In the genomic region with DNA sequence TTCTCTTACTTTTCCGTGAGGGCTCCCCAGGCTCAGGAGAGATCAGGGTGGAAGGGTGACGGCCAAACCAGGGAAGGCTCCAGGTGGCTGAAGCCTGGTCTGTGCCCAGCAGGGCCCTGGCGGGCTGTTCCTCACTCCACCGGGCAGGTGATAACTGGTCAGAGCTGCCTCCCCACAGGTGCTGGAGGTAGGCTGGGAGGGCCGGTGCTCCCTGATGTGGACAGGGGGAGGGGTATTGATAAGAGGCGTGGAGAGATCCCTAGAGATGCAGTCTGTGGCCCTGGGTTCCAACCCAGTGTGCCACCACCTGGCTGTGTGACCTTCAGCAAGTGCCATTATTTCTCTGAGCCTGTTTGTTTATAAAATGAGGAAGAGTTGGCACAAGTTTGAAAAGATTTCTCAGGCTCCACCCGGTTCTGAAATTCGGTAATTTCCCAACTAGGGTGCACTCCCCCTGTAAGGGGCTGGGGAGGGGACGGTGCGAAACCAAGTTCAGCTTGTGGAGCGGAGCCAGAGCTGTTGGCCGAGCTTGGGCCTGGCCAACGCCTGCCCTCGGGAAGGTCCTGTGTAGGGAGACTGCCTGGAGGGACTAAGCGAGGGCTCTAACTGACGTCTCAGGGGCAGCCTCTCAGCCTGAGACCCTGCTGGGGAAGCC, we compare ENCODE assay signal across 8 cellular contexts. TPM values are rescaled to one million over a fixed set of nuclear protein-coding genes. Genes with fewer than 3 reads are reported as not detected.
DNase-seq lines count a peak whose midpoint lies in the region; ATAC-seq and TF ChIP-seq lines count a peak whose summit lies in the region.

No MANE protein-coding gene starts in this region.

- H3K4me3 ChIP-seq in SK-N-MC (peak overlapping the region; percentile 88), esophagus squamous epithelium (peak overlapping the region; percentile 36 to 66 (median 54)), neuron (ENCODE audit: low read length) (peak overlapping the region; percentile 35)

- H3K4me3 Mint-ChIP-seq in activated T-cell treated with anti-CD3 and anti-CD28 coated beads, Interleukin-2, amount 50 U/mL, for 72 hours = peak overlapping the region; percentile 93 to 98

- DNase-seq in activated T-cell treated with anti-CD3 and anti-CD28 coated beads, Interleukin-2, amount 50 U/mL, for 72 hours = no peak
- DNase-seq in activated T-cell treated with anti-CD3 and anti-CD28 coated beads, Interleukin-2, amount 50 U/mL, for 48 hours = no peak
- DNase-seq in SK-N-MC (ENCODE audit: low read depth, low spot score) (no peak), esophagus squamous epithelium (lab: John Stamatoyannopoulos, UW) (no peak), LoVo (ENCODE audit: low spot score) (no peak)

- H3K27ac ChIP-seq in SK-N-MC = peak overlapping the region; percentile 87
- peak overlapping the region; percentile 88 to 98 (median 92) for H3K27ac ChIP-seq in esophagus squamous epithelium

- H3K4me1 Mint-ChIP-seq in activated T-cell treated with anti-CD3 and anti-CD28 coated beads, Interleukin-2, amount 50 U/mL, for 72 hours (ENCODE audit: low read depth) = peaks cover 47% of the 10 kb centered on the region

- H3K36me3 ChIP-seq in SK-N-MC (ENCODE audit: insufficient read depth, low read length) = no peaks in the 10 kb centered on the region; the same call in 1 of the 2 replicates
- peaks cover 0 to 9% (median 4%) of the 10 kb centered on the region in 3 donors for H3K36me3 ChIP-seq in esophagus squamous epithelium
- peaks cover 3% of the 10 kb centered on the region for H3K36me3 ChIP-seq in neuron (ENCODE audit: insufficient read depth, low read length)

- peak overlapping the region; percentile 89 for H3K9ac ChIP-seq in SK-N-MC (ENCODE audit: insufficient read length)

- peaks cover 0 to 9% (median 0%) of the 10 kb centered on the region in 4 donors for H3K27me3 ChIP-seq in esophagus squamous epithelium
- no peaks in the 10 kb centered on the region for H3K27me3 ChIP-seq in neuron (ENCODE audit: insufficient read depth, low read length)

- no peak for TF ChIP-seq CTCF in esophagus squamous epithelium (IDR thresholded peaks at IDR 0.05)

- no peaks in the 10 kb centered on the region for H3K9me3 Mint-ChIP-seq in activated T-cell treated with anti-CD3 and anti-CD28 coated beads, Interleukin-2, amount 50 U/mL, for 72 hours

- intact Hi-C loops in esophagus squamous epithelium (cut with DNase I) = no loop called here

- 24 to 45% methylated on average over 5 to 7 of the region's 16 CpGs for WGBS in esophagus squamous epithelium, 2 donors

- peak overlapping the region; percentile 84 for H3K27ac Mint-ChIP-seq in activated T-cell treated with anti-CD3 and anti-CD28 coated beads, Interleukin-2, amount 50 U/mL, for 72 hours

- H3K9me3 ChIP-seq in SK-N-MC (ENCODE audit: low read depth, low read length) (no peaks in the 10 kb centered on the region), esophagus squamous epithelium (no peaks in the 10 kb centered on the region), neuron (ENCODE audit: low read length) (no peaks in the 10 kb centered on the region)

- no peak for ATAC-seq in activated T-cell treated with anti-CD3 and anti-CD28 coated beads, Interleukin-2, amount 50 U/mL, for 72 hours (replicated peaks in 1 of 2)
- no peak for ATAC-seq in HG03025 (IDR thresholded peaks at IDR 0.05; ENCODE audit: low FRiP score, unreplicated experiment)
- ATAC-seq in HG03432 (IDR thresholded peaks at IDR 0.05; ENCODE audit: unreplicated experiment) = no peak

- no peak for TF ChIP-seq POLR2A in esophagus squamous epithelium (IDR thresholded peaks at IDR 0.05)

- peaks cover 9 to 11% of the 10 kb centered on the region in 2 donors for H3K36me3 Mint-ChIP-seq in activated T-cell treated with anti-CD3 and anti-CD28 coated beads, Interleukin-2, amount 50 U/mL, for 72 hours (ENCODE audit: insufficient read depth in 2 of 2)

- H2AFZ ChIP-seq in neuron (ENCODE audit: low read depth, low read length) = no peak overlapping the region

- H3K4me1 ChIP-seq in esophagus squamous epithelium (peaks cover 26 to 73% (median 42%) of the 10 kb centered on the region in 3 donors), neuron (ENCODE audit: insufficient read depth, low read length) (peaks cover 9% of the 10 kb centered on the region)

- no peaks in the 10 kb centered on the region for H3K27me3 Mint-ChIP-seq in activated T-cell treated with anti-CD3 and anti-CD28 coated beads, Interleukin-2, amount 50 U/mL, for 72 hours (ENCODE audit: low read depth)

RNA-seq across cellular contexts. Expression of a gene that starts 1.0 kb away (rescaled TPM):
- total RNA-seq in activated T-cell treated with anti-CD3 and anti-CD28 coated beads, Interleukin-2, amount 50 U/mL, for 72 hours = 100 to 1,000 TPM; 113 to 136 TPM
- total RNA-seq in esophagus squamous epithelium = 10 to 100 TPM in 1 of 4 donors, 1 to 10 TPM in 3; 3.4 to 12.6 (median 5.6) TPM

RNA-seq across cellular contexts. Expression of a gene that starts 19.5 kb away (rescaled TPM):
- total RNA-seq in activated T-cell treated with anti-CD3 and anti-CD28 coated beads, Interleukin-2, amount 50 U/mL, for 72 hours = 10 to 100 TPM; 52.6 to 53.4 TPM
- total RNA-seq in esophagus squamous epithelium = 10 to 100 TPM; 36.7 to 54.7 (median 40.4) TPM

RNA-seq across cellular contexts. Expression of a gene that starts 29.3 kb away (rescaled TPM):
- total RNA-seq in activated T-cell treated with anti-CD3 and anti-CD28 coated beads, Interleukin-2, amount 50 U/mL, for 72 hours = not detected
- 1 to 10 TPM in 2 of 4 donors, under 1 TPM in 1, not detected in 1; 0.50 to 5.7 (median 1.8) TPM for total RNA-seq in esophagus squamous epithelium

RNA-seq across cellular contexts. Expression of a gene that starts 43.5 kb away (rescaled TPM):
- total RNA-seq in activated T-cell treated with anti-CD3 and anti-CD28 coated beads, Interleukin-2, amount 50 U/mL, for 72 hours = 10 to 100 TPM; 10.0 to 11.1 TPM
- total RNA-seq in esophagus squamous epithelium = 10 to 100 TPM in 1 of 4 donors, 1 to 10 TPM in 3; 1.7 to 10.7 (median 3.6) TPM

Comparison
In these comparisons a context has a peak if more than half of its experiments do, and no peak if none do; other contexts are left out.
1. H3K4me3 ChIP-seq: peak in every context shown above with its lines; median percentile 88 in SK-N-MC; 54 in esophagus squamous epithelium; 35 in neuron.
2. RNA of a gene that starts 1.0 kb away (total RNA-seq): 113 to 136 TPM in activated T-cell treated with anti-CD3 and anti-CD28 coated beads, Interleukin-2, amount 50 U/mL, for 72 hours; 3.4 to 12.6 TPM in esophagus squamous epithelium; every median in the first group is over 4 times any median in the second.